ENCODE assay signal across 9 cellular contexts in genomic region chr10:93465806-93466675, GRCh38. TPM values are rescaled to one million over a fixed set of nuclear protein-coding genes. Genes with fewer than 3 reads are reported as not detected.
DNase-seq lines count a peak whose midpoint lies in the region; ATAC-seq and TF ChIP-seq lines count a peak whose summit lies in the region.
"Had no signal": no experiment of that assay in that cellular context is flagged by ENCODE, and none has a peak within 500 bp of the region (broad histone marks: within the 10 kb centered on the region; RNA-seq: fewer than 3 reads in every experiment).

No MANE protein-coding gene starts in this region.

- H3K4me3 Mint-ChIP-seq in glutamatergic neuron (ENCODE audit: unreplicated experiment), result no peak overlapping the region
- H3K4me3 Mint-ChIP-seq: activated naive CD8-positive, alpha-beta T cell treated with anti-CD3 and anti-CD28 coated beads, Interleukin-2, amount 10 ng/mL, durations not matched to agents 7 days and 5 days had no signal

- TF ChIP-seq CTCF in AG09319 (IDR thresholded peaks at IDR 0.05; ENCODE audit: low read depth, low read length) (no peak), brain microvascular endothelial cell (IDR thresholded peaks at IDR 0.05; ENCODE audit: low read depth, low read length, missing control alignments) (no peak), glutamatergic neuron (IDR thresholded peaks at IDR 0.05; ENCODE audit: partially characterized antibody, unreplicated experiment) (no peak)

- no peaks in the 10 kb centered on the region for H3K4me1 ChIP-seq in thymus (ENCODE audit: control insufficient read depth, insufficient read depth, low read length)

- ATAC-seq in HG02763 (IDR thresholded peaks at IDR 0.05; ENCODE audit: unreplicated experiment) (no peak), GM19452 (IDR thresholded peaks at IDR 0.05; ENCODE audit: unreplicated experiment) (no peak)

- in situ Hi-C loops in brain microvascular endothelial cell (cut with HindIII; ENCODE audit: low pct_ligation_motif_present, low sequenced_read_pairs), result no loop called here

- H3K4me3 ChIP-seq in brain microvascular endothelial cell (ENCODE audit: low read depth, low read length) (no peak overlapping the region), thymus (ENCODE audit: low read length) (no peak overlapping the region)

- peaks cover 5% of the 10 kb centered on the region for H3K27me3 Mint-ChIP-seq in glutamatergic neuron (ENCODE audit: unreplicated experiment)

- H3K9me3 ChIP-seq in thymus (ENCODE audit: control insufficient read depth), result no peaks in the 10 kb centered on the region

- WGBS in thymus, result 81% methylated on average over 8 of the region's 8 CpGs

- DNase-seq in AG09319 (ENCODE audit: extremely low read depth, low read depth) (peak; percentile 88), NCI-H1092 treated with DMSO at 0.1 percent for 48 hours (lab: John Stamatoyannopoulos, UW) (peak; percentile 32), brain microvascular endothelial cell (peak; percentile 89), kidney tubule cell (ENCODE audit: low spot score) (peak; percentile 99), glutamatergic neuron (no peak)
- DNase-seq: activated naive CD8-positive, alpha-beta T cell treated with anti-CD3 and anti-CD28 coated beads, Interleukin-2, amount 10 ng/mL, durations not matched to agents 7 days and 5 days had no signal

- no peak overlapping the region for H3K27ac Mint-ChIP-seq in glutamatergic neuron (ENCODE audit: unreplicated experiment)
- H3K27ac Mint-ChIP-seq: activated naive CD8-positive, alpha-beta T cell treated with anti-CD3 and anti-CD28 coated beads, Interleukin-2, amount 10 ng/mL, durations not matched to agents 7 days and 5 days had no signal

- no peaks in the 10 kb centered on the region for H3K36me3 Mint-ChIP-seq in glutamatergic neuron (ENCODE audit: unreplicated experiment)

- H3K27me3 ChIP-seq in brain microvascular endothelial cell (replicated peaks) (no peaks in the 10 kb centered on the region), thymus (ENCODE audit: control insufficient read depth, insufficient read depth) (no peaks in the 10 kb centered on the region)

- H3K27ac ChIP-seq in brain microvascular endothelial cell (peak overlapping the region; percentile 90), thymus (ENCODE audit: low read depth) (peak overlapping the region; percentile 80)

- H3K4me1 Mint-ChIP-seq in glutamatergic neuron (ENCODE audit: low read depth, unreplicated experiment), result peaks cover 3% of the 10 kb centered on the region

- H3K36me3 ChIP-seq in brain microvascular endothelial cell (replicated peaks) (peaks cover 26% of the 10 kb centered on the region), thymus (ENCODE audit: control insufficient read depth, insufficient read depth) (no peaks in the 10 kb centered on the region)

- H3K9me3 Mint-ChIP-seq in glutamatergic neuron (ENCODE audit: unreplicated experiment), result no peaks in the 10 kb centered on the region

RNA-seq across cellular contexts. Expression of gene MYOF, which starts 16.1 kb away (rescaled TPM):
- polyA plus RNA-seq in thymus, result 14.0 TPM
- 0.42 TPM for total RNA-seq in glutamatergic neuron (ENCODE audit: unreplicated experiment)

RNA-seq across cellular contexts. Expression of gene CEP55, which starts 30.4 kb away (rescaled TPM):
- polyA plus RNA-seq in thymus, result 6.4 TPM
- total RNA-seq in glutamatergic neuron (ENCODE audit: unreplicated experiment), result 6.0 TPM
